In the genomic region with DNA sequence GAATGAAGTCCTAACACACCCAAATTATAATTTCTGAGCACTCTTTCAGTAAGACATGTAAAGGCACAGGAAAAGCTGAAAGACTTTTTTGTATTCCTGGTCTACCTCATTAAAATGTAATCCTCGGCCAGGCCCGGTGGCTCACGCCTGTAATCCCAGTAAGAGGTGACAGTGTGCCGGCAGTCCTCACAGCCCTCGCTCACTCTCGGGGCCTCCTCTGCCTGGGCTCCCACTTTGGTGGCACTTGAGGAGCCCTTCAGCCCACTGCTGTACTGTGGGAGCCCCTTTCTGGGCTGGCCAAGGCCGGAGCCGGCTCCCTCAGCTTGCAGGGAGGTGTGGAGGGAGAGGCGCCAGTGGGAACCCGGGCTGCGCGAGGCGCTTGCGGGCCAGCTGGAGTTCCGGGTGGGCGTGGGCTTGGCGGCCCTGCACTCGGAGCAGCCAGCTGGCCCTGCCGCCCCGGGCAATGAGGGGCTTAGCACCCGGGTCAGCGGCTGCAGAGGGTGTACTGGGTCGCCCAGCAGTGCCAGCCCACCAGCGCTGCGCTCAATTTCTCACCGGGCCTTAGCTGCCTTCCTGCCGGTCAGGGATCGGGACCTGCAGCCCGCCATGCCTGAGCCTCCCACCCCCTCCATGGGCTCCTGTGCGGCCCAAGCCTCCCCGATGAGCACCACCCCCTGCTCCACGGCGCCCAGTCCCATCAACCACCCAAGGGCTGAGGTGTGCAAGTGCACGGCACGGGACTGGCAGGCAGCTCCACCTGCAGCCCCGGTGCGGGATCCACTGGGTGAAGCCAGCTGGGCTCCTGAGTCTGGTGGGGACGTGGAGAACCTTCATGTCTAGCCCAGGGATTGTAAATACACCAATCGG, we compare ENCODE assay signal across 3 cellular contexts. TPM values are rescaled to one million over a fixed set of nuclear protein-coding genes. Genes with fewer than 3 reads are reported as not detected.
"Had no signal": no experiment of that assay in that cellular context is flagged by ENCODE, and none has a peak within 500 bp of the region (broad histone marks: within the 10 kb centered on the region; RNA-seq: fewer than 3 reads in every experiment).

No MANE protein-coding gene starts in this region.

RNA-seq across cellular contexts. Expression of a gene that starts 49.5 kb away (rescaled TPM):
- total RNA-seq: activated CD4-positive, alpha-beta T cell treated with anti-CD3 and anti-CD28 coated beads, Interleukin-2, amount 10 ng/mL, durations not matched to agents 24 days and 14 days; activated CD4-positive, alpha-beta T cell treated with anti-CD3 and anti-CD28 coated beads, Interleukin-2, amount 10 ng/mL, durations not matched to agents 7 days and 5 days; activated CD8-positive, alpha-beta T cell treated with anti-CD3 and anti-CD28 coated beads, Interleukin-2, amount 10 ng/mL, durations not matched to agents 7 days and 5 days had no signal
